8 cellular contexts compared by ENCODE assay signal in genomic region chr7:138980575-138981285, GRCh38. TPM values are rescaled to one million over a fixed set of nuclear protein-coding genes. Genes with fewer than 3 reads are reported as not detected.
DNase-seq lines count a peak whose midpoint lies in the region; ATAC-seq and TF ChIP-seq lines count a peak whose summit lies in the region.

No MANE protein-coding gene starts in this region.

- H3K4me3 ChIP-seq in OCI-LY7 (ENCODE audit: low read depth, low read length, poor library complexity, severe bottlenecking) (no peak overlapping the region), duodenal mucosa (ENCODE audit: low read depth in 1 of 2, low read length in 2 of 2) (peak overlapping the region; percentile 60 to 76)

- H3K36me3 ChIP-seq in OCI-LY7 (ENCODE audit: insufficient read depth, low read length) = no peaks in the 10 kb centered on the region
- no peaks in the 10 kb centered on the region for H3K36me3 ChIP-seq in duodenal mucosa (ENCODE audit: control insufficient read depth in 1 of 2, insufficient read depth in 2 of 2, low read length in 2 of 2)

- H3K9me3 ChIP-seq in OCI-LY7 (ENCODE audit: low read length) (no peaks in the 10 kb centered on the region), duodenal mucosa (ENCODE audit: control insufficient read depth in 1 of 2, low read length in 2 of 2) (no peaks in the 10 kb centered on the region)

- no peaks in the 10 kb centered on the region for H3K36me3 Mint-ChIP-seq in activated naive CD4-positive, alpha-beta T cell treated with anti-CD3 and anti-CD28 coated beads, Interleukin-2, amount 10 ng/mL, durations not matched to agents 7 days and 5 days
- no peaks in the 10 kb centered on the region for H3K36me3 Mint-ChIP-seq in natural killer cell treated with Interleukin-12 subunit alpha and Interleukin-12 subunit beta and Interleukin-15 and Interleukin-18, amount 100 ng/mL, for 72 hours

- H3K4me1 Mint-ChIP-seq in activated naive CD4-positive, alpha-beta T cell treated with anti-CD3 and anti-CD28 coated beads, Interleukin-2, amount 10 ng/mL, durations not matched to agents 7 days and 5 days = peaks cover 13% of the 10 kb centered on the region
- peaks cover 8 to 9% of the 10 kb centered on the region in 2 donors for H3K4me1 Mint-ChIP-seq in natural killer cell treated with Interleukin-12 subunit alpha and Interleukin-12 subunit beta and Interleukin-15 and Interleukin-18, amount 100 ng/mL, for 72 hours (ENCODE audit: low read depth in 2 of 2)

- H4K20me1 ChIP-seq in OCI-LY7 (ENCODE audit: insufficient read depth, low read length) = no peaks in the 10 kb centered on the region

- peak overlapping the region; percentile 50; the same call in 1 of the 2 replicates for H3K4me2 ChIP-seq in OCI-LY7 (ENCODE audit: low read length)

- peak; percentile 37 for DNase-seq in activated naive CD4-positive, alpha-beta T cell treated with anti-CD3 and anti-CD28 coated beads, Interleukin-2, amount 10 ng/mL, durations not matched to agents 7 days and 5 days
- no peak for DNase-seq in activated naive CD4-positive, alpha-beta T cell (lab: John Stamatoyannopoulos, UW)
- DNase-seq in OCI-LY7 (ENCODE audit: low spot score) (no peak), posterior vena cava (ENCODE audit: low spot score) (no peak), iPS-NIHi11 (ENCODE audit: low spot score) (no peak)
- DNase-seq in natural killer cell treated with Interleukin-12 subunit alpha and Interleukin-12 subunit beta and Interleukin-15 and Interleukin-18, amount 100 ng/mL, for 72 hours (ENCODE audit: low spot score) = no peak

- H3K4me1 ChIP-seq in OCI-LY7 (ENCODE audit: insufficient read depth, low read length, poor library complexity, severe bottlenecking) (no peaks in the 10 kb centered on the region), duodenal mucosa (ENCODE audit: control insufficient read depth in 1 of 2, insufficient read depth in 2 of 2, low read length in 2 of 2) (peaks cover 11 to 14% of the 10 kb centered on the region in 2 donors)

- peak overlapping the region in 1 of 2 donors; percentile 1 for H3K9ac ChIP-seq in duodenal mucosa (ENCODE audit: low read depth in 1 of 2, low read length in 2 of 2)

- peak overlapping the region; percentile 5 for H3K27ac Mint-ChIP-seq in activated naive CD4-positive, alpha-beta T cell treated with anti-CD3 and anti-CD28 coated beads, Interleukin-2, amount 10 ng/mL, durations not matched to agents 7 days and 5 days
- H3K27ac Mint-ChIP-seq in natural killer cell treated with Interleukin-12 subunit alpha and Interleukin-12 subunit beta and Interleukin-15 and Interleukin-18, amount 100 ng/mL, for 72 hours = peak overlapping the region in 1 of 2 donors; percentile 62

- H3K4me3 Mint-ChIP-seq in activated naive CD4-positive, alpha-beta T cell treated with anti-CD3 and anti-CD28 coated beads, Interleukin-2, amount 10 ng/mL, durations not matched to agents 7 days and 5 days = peak overlapping the region; percentile 86
- peak overlapping the region; percentile 93 for H3K4me3 Mint-ChIP-seq in natural killer cell treated with Interleukin-12 subunit alpha and Interleukin-12 subunit beta and Interleukin-15 and Interleukin-18, amount 100 ng/mL, for 72 hours

- ATAC-seq in HG02870 (IDR thresholded peaks at IDR 0.05; ENCODE audit: unreplicated experiment) = peak; percentile 38
- peak in 1 of 2 donors; percentile 67 for ATAC-seq in natural killer cell treated with Interleukin-12 subunit alpha and Interleukin-12 subunit beta and Interleukin-15 and Interleukin-18, amount 100 ng/mL, for 72 hours

- no peak overlapping the region for H3K27ac ChIP-seq in OCI-LY7 (ENCODE audit: low read depth, low read length, poor library complexity, severe bottlenecking)
- no peak overlapping the region for H3K27ac ChIP-seq in duodenal mucosa (ENCODE audit: low read depth, low read length)

- POLR2A ChIA-PET in OCI-LY7 (lab: Charles Lee) = interaction anchor here (1.3 kb wide), 1 partner anchor 130 kb away, joined by 3 read pairs; no protein-coding TSS in a partner anchor

- no peaks in the 10 kb centered on the region for H3K79me2 ChIP-seq in OCI-LY7 (ENCODE audit: insufficient read depth, low read depth, low read length)

- H3K27me3 Mint-ChIP-seq in activated naive CD4-positive, alpha-beta T cell treated with anti-CD3 and anti-CD28 coated beads, Interleukin-2, amount 10 ng/mL, durations not matched to agents 7 days and 5 days = peaks cover 34% of the 10 kb centered on the region
- peaks cover 24 to 45% of the 10 kb centered on the region in 2 donors for H3K27me3 Mint-ChIP-seq in natural killer cell treated with Interleukin-12 subunit alpha and Interleukin-12 subunit beta and Interleukin-15 and Interleukin-18, amount 100 ng/mL, for 72 hours

- H3K9me3 Mint-ChIP-seq in activated naive CD4-positive, alpha-beta T cell treated with anti-CD3 and anti-CD28 coated beads, Interleukin-2, amount 10 ng/mL, durations not matched to agents 7 days and 5 days = no peaks in the 10 kb centered on the region
- no peaks in the 10 kb centered on the region for H3K9me3 Mint-ChIP-seq in natural killer cell treated with Interleukin-12 subunit alpha and Interleukin-12 subunit beta and Interleukin-15 and Interleukin-18, amount 100 ng/mL, for 72 hours

- CTCF ChIA-PET in activated naive CD4-positive, alpha-beta T cell treated with anti-CD3 and anti-CD28 coated beads, Interleukin-2, amount 10 ng/mL, durations not matched to agents 7 days and 5 days (lab: Charles Lee) = interaction anchor here (1.0 to 5.0 kb wide), 6 partner anchors 11 to 93 kb away, joined by 3 to 49 read pairs (median 5); no protein-coding TSS in a partner anchor
- CTCF ChIA-PET in OCI-LY7 (lab: Charles Lee; ENCODE audit: unreplicated experiment) = no interaction called here

- no peak overlapping the region for H2AFZ ChIP-seq in OCI-LY7 (ENCODE audit: low read length)

- peaks cover 0 to 12% of the 10 kb centered on the region in 2 donors for H3K27me3 ChIP-seq in duodenal mucosa (ENCODE audit: control insufficient read depth in 1 of 2, insufficient read depth in 2 of 2, low read length in 2 of 2)

- TF ChIP-seq CTCF in OCI-LY7 (conservative IDR thresholded peaks at IDR 0.05; ENCODE audit: low read length) = no peak

- no TSS peak for BruUV-seq in OCI-LY7 (replicated peaks; lab: Mats Ljungman, UMichigan)

- H3K9me2 ChIP-seq in OCI-LY7 (ENCODE audit: insufficient read depth, low read length) = no peaks in the 10 kb centered on the region

- intact Hi-C loops in OCI-LY7 (cut with micrococcal nuclease; ENCODE audit: unreplicated experiment) (no loop called here), posterior vena cava (cut with DNase I) (no loop called here)

RNA-seq across cellular contexts. Expression of gene KIAA1549, which starts 0.5 kb away (rescaled TPM):
- 0.03 TPM in 1 of 2 replicates, not detected in the other for total RNA-seq in OCI-LY7 (2014; rRNA removed; shearing (Covaris generic))
- 2.1 and 3.0 TPM in 2 replicates for total RNA-seq in OCI-LY7 (2022)
- total RNA-seq in natural killer cell treated with Interleukin-12 subunit alpha and Interleukin-12 subunit beta and Interleukin-15 and Interleukin-18, amount 100 ng/mL, for 72 hours = under 1 TPM; 0.21 to 0.33 TPM
- total RNA-seq in posterior vena cava = 1 to 10 TPM; 1.4 to 1.8 TPM

RNA-seq across cellular contexts. Expression of gene ZC3HAV1L, which starts 55.1 kb away (rescaled TPM):
- total RNA-seq in OCI-LY7 (2014; rRNA removed; shearing (Covaris generic)) = not detected in 2 replicates
- total RNA-seq in OCI-LY7 (2022) (not detected in 2 replicates), posterior vena cava (10 to 100 TPM in 1 of 2 donors, 1 to 10 TPM in 1; 9.2 to 10.9 TPM)
- 1 to 10 TPM; 3.7 to 8.7 TPM for total RNA-seq in natural killer cell treated with Interleukin-12 subunit alpha and Interleukin-12 subunit beta and Interleukin-15 and Interleukin-18, amount 100 ng/mL, for 72 hours

Comparison
In these comparisons a context has a peak if more than half of its experiments do, and no peak if none do; other contexts are left out.
1. RNA of gene ZC3HAV1L, which starts 55.1 kb away (total RNA-seq): 9.2 to 10.9 TPM in posterior vena cava and 3.7 to 8.7 TPM in natural killer cell treated with Interleukin-12 subunit alpha and Interleukin-12 subunit beta and Interleukin-15 and Interleukin-18, amount 100 ng/mL, for 72 hours; not detected in OCI-LY7; every median in the first group is over 4 times any median in the second.